Comparison of ENCODE assay signal across 20 cellular contexts in genomic region chr18:78865056-78865598, GRCh38.
DNase-seq lines count a peak whose midpoint lies in the region; ATAC-seq and TF ChIP-seq lines count a peak whose summit lies in the region.
"Had no signal": no experiment of that assay in that cellular context is flagged by ENCODE, and none has a peak within 500 bp of the region (broad histone marks: within the 10 kb centered on the region; RNA-seq: fewer than 3 reads in every experiment).

No MANE protein-coding gene starts in this region.

- H3K4me3 ChIP-seq in left ventricle myocardium inferior (no peak overlapping the region), esophagus muscularis mucosa (no peak overlapping the region)
- H3K4me3 ChIP-seq: A549; BLaER1 treated with 17β-estradiol and CSF1 and Interleukin-3, amounts not matched to agents 10 nM and 100 nM; GM23338 had no signal

- H3K4me1 ChIP-seq in left ventricle myocardium inferior (no peaks in the 10 kb centered on the region), esophagus muscularis mucosa (no peaks in the 10 kb centered on the region)
- H3K4me1 ChIP-seq: A549, BE2C had no signal

- no peak for DNase-seq in Right ventricle myocardium inferior (ENCODE audit: missing footprints)
- DNase-seq in left ventricle myocardium inferior = no peak
- peak; percentile 72 for DNase-seq in esophagus muscularis mucosa (ENCODE audit: extremely low spot score)
- peak; percentile 13 for DNase-seq in superior temporal gyrus (ENCODE audit: extremely low spot score)
- DNase-seq in hippocampal formation (lab: John Stamatoyannopoulos, UW) = no peak
- DNase-seq: 8988T; ACHN; AML-193; BE2C; CD4-positive, alpha-beta T cell; CD8-positive, alpha-beta memory T cell; DMS53; DMS79 treated with DMSO at 0.1 percent for 48 hours; GF-D8; H9 had no signal

- ATAC-seq in Right ventricle myocardium inferior (peak; percentile 42), SK-N-SH treated with all-trans-retinoic acid at 6 μM for 48 hours (no peak)
- ATAC-seq: A549, GM23338, HCT116 had no signal

- H3K27me3 ChIP-seq in left ventricle myocardium inferior (ENCODE audit: low read depth) = peaks cover 85% of the 10 kb centered on the region
- peaks cover 0 to 37% (median 0%) of the 10 kb centered on the region in 4 donors for H3K27me3 ChIP-seq in esophagus muscularis mucosa
- H3K27me3 ChIP-seq: BE2C; BLaER1 treated with 17β-estradiol and CSF1 and Interleukin-3, amounts not matched to agents 10 nM and 100 nM had no signal

- H3K27ac ChIP-seq in left ventricle myocardium inferior (replicated peaks) (no peak overlapping the region), esophagus muscularis mucosa (replicated peaks in 1 of 4) (no peak overlapping the region)
- H3K27ac ChIP-seq: A549; BLaER1 treated with 17β-estradiol and CSF1 and Interleukin-3, amounts not matched to agents 10 nM and 100 nM had no signal

- TF ChIP-seq EP300 in esophagus muscularis mucosa (IDR thresholded peaks at IDR 0.05) = no peak

- no peak for TF ChIP-seq POLR2A in esophagus muscularis mucosa (IDR thresholded peaks at IDR 0.05; ENCODE audit: low read depth)

- no peaks in the 10 kb centered on the region for H3K9me3 ChIP-seq in left ventricle myocardium inferior (replicated peaks)
- no peaks in the 10 kb centered on the region for H3K9me3 ChIP-seq in esophagus muscularis mucosa
- H3K9me3 ChIP-seq: A549; BE2C; BLaER1 treated with 17β-estradiol and CSF1 and Interleukin-3, amounts not matched to agents 10 nM and 100 nM had no signal

- no peaks in the 10 kb centered on the region for H3K36me3 ChIP-seq in left ventricle myocardium inferior
- H3K36me3 ChIP-seq in esophagus muscularis mucosa = no peaks in the 10 kb centered on the region
- H3K36me3 ChIP-seq: BE2C; BLaER1 treated with 17β-estradiol and CSF1 and Interleukin-3, amounts not matched to agents 10 nM and 100 nM had no signal

- 84% methylated on average over 5 of the region's 5 CpGs for WGBS in esophagus muscularis mucosa

- no peak for TF ChIP-seq CTCF in left ventricle myocardium inferior (IDR thresholded peaks at IDR 0.05; ENCODE audit: borderline replicate concordance)
- TF ChIP-seq CTCF in esophagus muscularis mucosa (IDR thresholded peaks at IDR 0.05) = no peak

- intact Hi-C loops in Right ventricle myocardium inferior (cut with DNase I) = no loop called here
- intact Hi-C loops in left ventricle myocardium inferior (cut with micrococcal nuclease) = no loop called here
- intact Hi-C loops in esophagus muscularis mucosa (cut with DNase I) = no loop called here

TF ChIP-seq in SK-N-SH treated with all-trans-retinoic acid at 6 μM for 48 hours, 23 proteins besides CTCF, POLR2A, EP300 and RAD21:
- TF ChIP-seq ESRRG (CRISPR knock-in tag; IDR thresholded peaks at IDR 0.05) = no peak
- TF ChIP-seq POU6F1 (CRISPR knock-in tag; IDR thresholded peaks at IDR 0.05; ENCODE audit: borderline replicate concordance, low read depth) = no peak
- TF ChIP-seq ZFP3 (CRISPR knock-in tag; IDR thresholded peaks at IDR 0.05) = no peak
- TF ChIP-seq SNAI2 (CRISPR knock-in tag; IDR thresholded peaks at IDR 0.05) = no peak
- TF ChIP-seq ZNF70 (CRISPR knock-in tag; IDR thresholded peaks at IDR 0.05) = no peak
- no peak for TF ChIP-seq CSRNP3 (CRISPR knock-in tag; IDR thresholded peaks at IDR 0.05)
- no peak for TF ChIP-seq RARB (CRISPR knock-in tag; IDR thresholded peaks at IDR 0.05)
- no peak for TF ChIP-seq GLIS3 (CRISPR knock-in tag; IDR thresholded peaks at IDR 0.05)
- TF ChIP-seq TSHZ2 (CRISPR knock-in tag; IDR thresholded peaks at IDR 0.05) = no peak
- TF ChIP-seq, protein P1, sequence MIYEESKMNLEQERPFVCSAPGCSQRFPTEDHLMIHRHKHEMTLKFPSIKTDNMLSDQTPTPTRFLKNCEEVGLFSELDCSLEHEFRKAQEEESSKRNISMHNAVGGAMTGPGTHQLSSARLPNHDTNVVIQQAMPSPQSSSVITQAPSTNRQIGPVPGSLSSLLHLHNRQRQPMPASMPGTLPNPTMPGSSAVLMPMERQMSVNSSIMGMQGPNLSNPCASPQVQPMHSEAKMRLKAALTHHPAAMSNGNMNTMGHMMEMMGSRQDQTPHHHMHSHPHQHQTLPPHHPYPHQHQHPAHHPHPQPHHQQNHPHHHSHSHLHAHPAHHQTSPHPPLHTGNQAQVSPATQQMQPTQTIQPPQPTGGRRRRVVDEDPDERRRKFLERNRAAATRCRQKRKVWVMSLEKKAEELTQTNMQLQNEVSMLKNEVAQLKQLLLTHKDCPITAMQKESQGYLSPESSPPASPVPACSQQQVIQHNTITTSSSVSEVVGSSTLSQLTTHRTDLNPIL (CRISPR knock-in tag; IDR thresholded peaks at IDR 0.05; ENCODE audit: low read depth) = no peak
- no peak for TF ChIP-seq ARNTL (CRISPR knock-in tag; IDR thresholded peaks at IDR 0.05; ENCODE audit: borderline replicate concordance, low read depth)
- TF ChIP-seq ZFP30 (CRISPR knock-in tag; IDR thresholded peaks at IDR 0.05) = no peak
- no peak for TF ChIP-seq ZNF565 (CRISPR knock-in tag; conservative IDR thresholded peaks at IDR 0.05; ENCODE audit: low read depth)
- no peak for TF ChIP-seq ISL1 (CRISPR knock-in tag; IDR thresholded peaks at IDR 0.05)
- TF ChIP-seq, protein P2, sequence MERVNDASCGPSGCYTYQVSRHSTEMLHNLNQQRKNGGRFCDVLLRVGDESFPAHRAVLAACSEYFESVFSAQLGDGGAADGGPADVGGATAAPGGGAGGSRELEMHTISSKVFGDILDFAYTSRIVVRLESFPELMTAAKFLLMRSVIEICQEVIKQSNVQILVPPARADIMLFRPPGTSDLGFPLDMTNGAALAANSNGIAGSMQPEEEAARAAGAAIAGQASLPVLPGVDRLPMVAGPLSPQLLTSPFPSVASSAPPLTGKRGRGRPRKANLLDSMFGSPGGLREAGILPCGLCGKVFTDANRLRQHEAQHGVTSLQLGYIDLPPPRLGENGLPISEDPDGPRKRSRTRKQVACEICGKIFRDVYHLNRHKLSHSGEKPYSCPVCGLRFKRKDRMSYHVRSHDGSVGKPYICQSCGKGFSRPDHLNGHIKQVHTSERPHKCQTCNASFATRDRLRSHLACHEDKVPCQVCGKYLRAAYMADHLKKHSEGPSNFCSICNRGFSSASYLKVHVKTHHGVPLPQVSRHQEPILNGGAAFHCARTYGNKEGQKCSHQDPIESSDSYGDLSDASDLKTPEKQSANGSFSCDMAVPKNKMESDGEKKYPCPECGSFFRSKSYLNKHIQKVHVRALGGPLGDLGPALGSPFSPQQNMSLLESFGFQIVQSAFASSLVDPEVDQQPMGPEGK (CRISPR knock-in tag; IDR thresholded peaks at IDR 0.05; ENCODE audit: borderline replicate concordance) = no peak

Comparison
In these comparisons a context has a peak if more than half of its experiments do, and no peak if none do; other contexts are left out.
1. DNase-seq: peak in esophagus muscularis mucosa (single experiment) and superior temporal gyrus (single experiment); none in Right ventricle myocardium inferior (single experiment), left ventricle myocardium inferior (single experiment) and hippocampal formation (0 of 2).